In the genomic region with DNA sequence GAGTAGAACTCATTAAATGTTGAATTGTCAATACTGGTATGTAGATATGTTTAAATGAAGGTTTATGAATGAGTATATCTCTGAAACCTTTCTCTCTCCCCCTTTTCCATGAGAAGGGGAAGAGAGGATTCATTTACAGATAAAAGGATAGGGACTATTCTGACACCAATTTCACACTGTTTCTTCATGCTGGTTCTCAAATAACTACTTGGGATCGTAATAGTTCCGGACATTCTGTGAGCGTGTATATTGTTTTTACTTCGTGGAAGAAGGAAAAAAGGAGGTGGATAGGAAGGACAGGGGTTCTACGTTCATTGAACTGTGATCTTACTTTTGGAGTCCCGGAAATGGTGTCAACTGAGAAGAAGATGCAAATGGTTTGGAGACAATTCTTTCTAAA, we compare ENCODE assay signal across 21 cellular contexts.
DNase-seq lines count a peak whose midpoint lies in the region; ATAC-seq and TF ChIP-seq lines count a peak whose summit lies in the region.
"Had no signal": no experiment of that assay in that cellular context is flagged by ENCODE, and none has a peak within 500 bp of the region (broad histone marks: within the 10 kb centered on the region; RNA-seq: fewer than 3 reads in every experiment).

No MANE protein-coding gene starts in this region.

- peak overlapping the region; percentile 32 for H3K4me3 Mint-ChIP-seq in T-helper 1 cell treated with Interleukin-12 subunit alpha and Interleukin-12 subunit beta and Interleukin-4 antibody, amounts not matched to agents 30 μg/mL and 1 μg/mL, for 36 hours
- no peak overlapping the region for H3K4me3 Mint-ChIP-seq in activated naive CD4-positive, alpha-beta T cell treated with anti-CD3 and anti-CD28 coated beads, Interleukin-2, amount 10 ng/mL, durations not matched to agents 7 days and 5 days
- no peak overlapping the region for H3K4me3 Mint-ChIP-seq in Calu3 (ENCODE audit: low read depth, unreplicated experiment)
- H3K4me3 Mint-ChIP-seq in chondrocyte (ENCODE audit: unreplicated experiment) = no peak overlapping the region
- no peak overlapping the region for H3K4me3 Mint-ChIP-seq in CD4-positive, alpha-beta memory T cell
- H3K4me3 Mint-ChIP-seq in effector memory CD8-positive, alpha-beta T cell = no peak overlapping the region
- H3K4me3 Mint-ChIP-seq: CD8-positive, alpha-beta memory T cell; GM23338 had no signal

- TF ChIP-seq CTCF in Calu3 (IDR thresholded peaks at IDR 0.05; ENCODE audit: unreplicated experiment) (no peak), chondrocyte (IDR thresholded peaks at IDR 0.05) (no peak)

- CTCF ChIA-PET in activated naive CD4-positive, alpha-beta T cell treated with anti-CD3 and anti-CD28 coated beads, Interleukin-2, amount 10 ng/mL, durations not matched to agents 7 days and 5 days (lab: Charles Lee) = no interaction called here
- CTCF ChIA-PET in Calu3 (lab: Charles Lee) = no interaction called here
- CTCF ChIA-PET in CD4-positive, alpha-beta memory T cell (lab: Charles Lee; ENCODE audit: partially characterized antibody) = no interaction called here

- no peak for ATAC-seq in effector memory CD8-positive, alpha-beta T cell (replicated peaks)
- ATAC-seq: GM23338 had no signal

- no peak overlapping the region for H3K4me3 ChIP-seq in CD4-positive, alpha-beta memory T cell (ENCODE audit: low read length in 2 of 2)
- H3K4me3 ChIP-seq: BLaER1, GM23338, HAP-1, MG63 had no signal

- H3K27me3 ChIP-seq in CD4-positive, alpha-beta memory T cell (ENCODE audit: insufficient read depth, low read length) = no peaks in the 10 kb centered on the region
- H3K27me3 ChIP-seq: BLaER1, MG63 had no signal

- H3K4me1 ChIP-seq in CD4-positive, alpha-beta memory T cell (ENCODE audit: insufficient read depth, low read length) = no peaks in the 10 kb centered on the region
- H3K4me1 ChIP-seq: BLaER1, HAP-1 had no signal

- intact Hi-C loops in Calu3 (cut with micrococcal nuclease; ENCODE audit: unreplicated experiment) = no loop called here
- intact Hi-C loops in CD4-positive, alpha-beta memory T cell (cut with micrococcal nuclease) = no loop called here

- H3K36me3 Mint-ChIP-seq in T-helper 1 cell treated with Interleukin-12 subunit alpha and Interleukin-12 subunit beta and Interleukin-4 antibody, amounts not matched to agents 30 μg/mL and 1 μg/mL, for 36 hours (ENCODE audit: low read depth) = peaks cover 8% of the 10 kb centered on the region
- peaks cover 2% of the 10 kb centered on the region for H3K36me3 Mint-ChIP-seq in activated naive CD4-positive, alpha-beta T cell treated with anti-CD3 and anti-CD28 coated beads, Interleukin-2, amount 10 ng/mL, durations not matched to agents 7 days and 5 days
- H3K36me3 Mint-ChIP-seq in Calu3 (ENCODE audit: insufficient read depth, unreplicated experiment) (peaks cover 5% of the 10 kb centered on the region), chondrocyte (ENCODE audit: low read depth) (peaks cover 2% of the 10 kb centered on the region)
- H3K36me3 Mint-ChIP-seq in CD4-positive, alpha-beta memory T cell = no peaks in the 10 kb centered on the region
- no peaks in the 10 kb centered on the region for H3K36me3 Mint-ChIP-seq in effector memory CD8-positive, alpha-beta T cell (ENCODE audit: insufficient read depth)

- H3K9me3 Mint-ChIP-seq in T-helper 1 cell treated with Interleukin-12 subunit alpha and Interleukin-12 subunit beta and Interleukin-4 antibody, amounts not matched to agents 30 μg/mL and 1 μg/mL, for 36 hours = peaks cover 15% of the 10 kb centered on the region
- peaks cover 2% of the 10 kb centered on the region for H3K9me3 Mint-ChIP-seq in activated naive CD4-positive, alpha-beta T cell treated with anti-CD3 and anti-CD28 coated beads, Interleukin-2, amount 10 ng/mL, durations not matched to agents 7 days and 5 days
- peaks cover 2% of the 10 kb centered on the region for H3K9me3 Mint-ChIP-seq in Calu3 (ENCODE audit: low read depth, unreplicated experiment)
- H3K9me3 Mint-ChIP-seq in chondrocyte (ENCODE audit: low read depth) = peaks cover 6% of the 10 kb centered on the region
- peaks cover 0 to 5% (median 0%) of the 10 kb centered on the region in 8 donors for H3K9me3 Mint-ChIP-seq in CD4-positive, alpha-beta memory T cell
- peaks cover 7% of the 10 kb centered on the region in 2 donors for H3K9me3 Mint-ChIP-seq in effector memory CD8-positive, alpha-beta T cell
- H3K9me3 Mint-ChIP-seq: GM23338 had no signal

- POLR2A ChIA-PET in CD4-positive, alpha-beta memory T cell (lab: Charles Lee; ENCODE audit: partially characterized antibody) = no interaction called here

- H3K4me1 Mint-ChIP-seq in T-helper 1 cell treated with Interleukin-12 subunit alpha and Interleukin-12 subunit beta and Interleukin-4 antibody, amounts not matched to agents 30 μg/mL and 1 μg/mL, for 36 hours (ENCODE audit: low read depth) = peaks cover 23% of the 10 kb centered on the region
- H3K4me1 Mint-ChIP-seq in activated naive CD4-positive, alpha-beta T cell treated with anti-CD3 and anti-CD28 coated beads, Interleukin-2, amount 10 ng/mL, durations not matched to agents 7 days and 5 days = peaks cover 18% of the 10 kb centered on the region
- H3K4me1 Mint-ChIP-seq in Calu3 (ENCODE audit: low read depth, unreplicated experiment) = peaks cover 9% of the 10 kb centered on the region
- H3K4me1 Mint-ChIP-seq in chondrocyte (ENCODE audit: low read depth) = peaks cover 41% of the 10 kb centered on the region
- H3K4me1 Mint-ChIP-seq in CD4-positive, alpha-beta memory T cell = peaks cover 0 to 10% (median 5%) of the 10 kb centered on the region in 4 donors
- H3K4me1 Mint-ChIP-seq in effector memory CD8-positive, alpha-beta T cell (ENCODE audit: low read depth in 2 of 2) = peaks cover 0 to 3% of the 10 kb centered on the region in 2 donors

- H3K27ac Mint-ChIP-seq in T-helper 1 cell treated with Interleukin-12 subunit alpha and Interleukin-12 subunit beta and Interleukin-4 antibody, amounts not matched to agents 30 μg/mL and 1 μg/mL, for 36 hours = peak overlapping the region; percentile 65
- peak overlapping the region; percentile 44 for H3K27ac Mint-ChIP-seq in activated naive CD4-positive, alpha-beta T cell treated with anti-CD3 and anti-CD28 coated beads, Interleukin-2, amount 10 ng/mL, durations not matched to agents 7 days and 5 days
- H3K27ac Mint-ChIP-seq in Calu3 (ENCODE audit: unreplicated experiment) = peak overlapping the region; percentile 36
- H3K27ac Mint-ChIP-seq in chondrocyte (ENCODE audit: unreplicated experiment) = peak overlapping the region; percentile 0
- no peak overlapping the region for H3K27ac Mint-ChIP-seq in CD4-positive, alpha-beta memory T cell
- no peak overlapping the region for H3K27ac Mint-ChIP-seq in effector memory CD8-positive, alpha-beta T cell
- H3K27ac Mint-ChIP-seq: CD8-positive, alpha-beta memory T cell; GM23338 had no signal

- no peaks in the 10 kb centered on the region for H3K9me3 ChIP-seq in CD4-positive, alpha-beta memory T cell (ENCODE audit: control insufficient read depth in 1 of 2, low read length in 2 of 2)
- H3K9me3 ChIP-seq: BLaER1, HAP-1 had no signal

- BruUV-seq in Calu3 (replicated peaks; lab: Mats Ljungman, UMichigan) = no TSS peak

- no peak overlapping the region for H3K27ac ChIP-seq in CD4-positive, alpha-beta memory T cell (ENCODE audit: low read depth, low read length)
- H3K27ac ChIP-seq: 22Rv1, BLaER1 had no signal

- DNase-seq in T-helper 1 cell (no peak), Calu3 (no peak), chondrocyte (ENCODE audit: low spot score) (no peak)
- DNase-seq in activated naive CD4-positive, alpha-beta T cell treated with anti-CD3 and anti-CD28 coated beads, Interleukin-2, amount 10 ng/mL, durations not matched to agents 7 days and 5 days = no peak
- DNase-seq in activated naive CD4-positive, alpha-beta T cell (lab: John Stamatoyannopoulos, UW) = no peak
- no peak for DNase-seq in CD4-positive, alpha-beta memory T cell
- no peak for DNase-seq in effector memory CD8-positive, alpha-beta T cell
- DNase-seq: ACHN; CD8-positive, alpha-beta memory T cell; MG63; NCI-H1417 treated with DMSO at 0.1 percent for 48 hours; NCI-H187; NCI-H2107; NCI-H446 treated with DMSO at 0.1 percent for 48 hours; NCI-H526 treated with DMSO at 0.1 percent for 48 hours; Right ventricle myocardium superior had no signal

- H3K27me3 Mint-ChIP-seq in T-helper 1 cell treated with Interleukin-12 subunit alpha and Interleukin-12 subunit beta and Interleukin-4 antibody, amounts not matched to agents 30 μg/mL and 1 μg/mL, for 36 hours (ENCODE audit: low read depth) = no peaks in the 10 kb centered on the region
- H3K27me3 Mint-ChIP-seq in activated naive CD4-positive, alpha-beta T cell treated with anti-CD3 and anti-CD28 coated beads, Interleukin-2, amount 10 ng/mL, durations not matched to agents 7 days and 5 days = no peaks in the 10 kb centered on the region
- H3K27me3 Mint-ChIP-seq in Calu3 (ENCODE audit: unreplicated experiment) (no peaks in the 10 kb centered on the region), chondrocyte (ENCODE audit: low read depth) (no peaks in the 10 kb centered on the region)
- no peaks in the 10 kb centered on the region for H3K27me3 Mint-ChIP-seq in CD4-positive, alpha-beta memory T cell
- H3K27me3 Mint-ChIP-seq in effector memory CD8-positive, alpha-beta T cell = no peaks in the 10 kb centered on the region
- H3K27me3 Mint-ChIP-seq: CD8-positive, alpha-beta memory T cell had no signal

- no peaks in the 10 kb centered on the region for H3K36me3 ChIP-seq in CD4-positive, alpha-beta memory T cell (ENCODE audit: insufficient read depth, low read length)
- H3K36me3 ChIP-seq: BLaER1, HAP-1, MG63 had no signal

Comparison
In these comparisons a context has a peak if more than half of its experiments do, and no peak if none do; other contexts are left out.
1. H3K27ac Mint-ChIP-seq: peak in T-helper 1 cell treated with Interleukin-12 subunit alpha and Interleukin-12 subunit beta and Interleukin-4 antibody, amounts not matched to agents 30 μg/mL and 1 μg/mL, for 36 hours (single experiment), activated naive CD4-positive, alpha-beta T cell treated with anti-CD3 and anti-CD28 coated beads, Interleukin-2, amount 10 ng/mL, durations not matched to agents 7 days and 5 days (single experiment), Calu3 (single experiment) and chondrocyte (single experiment); none in CD4-positive, alpha-beta memory T cell (0 of 7) and effector memory CD8-positive, alpha-beta T cell (0 of 2).